ENCODE assay signal across 10 cellular contexts in genomic region chr15:56835598-56836275, GRCh38.
DNase-seq lines count a peak whose midpoint lies in the region; ATAC-seq, FAIRE-seq and TF ChIP-seq lines count a peak whose summit lies in the region.
"Had no signal": no experiment of that assay in that cellular context is flagged by ENCODE, and none has a peak within 500 bp of the region (broad histone marks: within the 10 kb centered on the region; RNA-seq: fewer than 3 reads in every experiment).

No MANE protein-coding gene starts in this region.

- FAIRE-seq in K562 (lab: Jason Lieb, UNC): peak; percentile 52
- FAIRE-seq: GM18507 had no signal

- no peak overlapping the region for H2BK120ac ChIP-seq in IMR-90 (ENCODE audit: low read depth, low read length)

- peak; percentile 68 for DNase-seq in Ammon's horn (ENCODE audit: low spot score)
- DNase-seq in IMR-90: peak; percentile 23
- DNase-seq in K562 (ENCODE audit: extremely low read depth in 1 of 4, low spot score in 3 of 4): peak in 1 of 4 experiments; percentile 21
- no peak for DNase-seq in left lobe of liver (ENCODE audit: low spot score)
- DNase-seq in NCI-H1436 (lab: John Stamatoyannopoulos, UW): no peak
- DNase-seq in mesenteric fat pad (ENCODE audit: low spot score): no peak
- DNase-seq in stimulated activated CD4-positive, alpha-beta T cell treated with anti-CD3 and anti-CD28 coated beads, Interleukin-1b, Interleukin-23, amount 100 ng/mL, for 48 hours: no peak
- DNase-seq: effector CD4-positive, alpha-beta T cell had no signal

- no peak overlapping the region for H3K23ac ChIP-seq in IMR-90 (ENCODE audit: low read depth, low read length)

- 0 out of 2 replicates have a peak overlapping the region, but pooled peaks have one; percentile 1 for H2BK20ac ChIP-seq in IMR-90 (ENCODE audit: low read depth, low read length)

- peaks cover 3% of the 10 kb centered on the region; the same call in 1 of the 2 replicates for H3K9me1 ChIP-seq in IMR-90 (ENCODE audit: insufficient read depth, low read length)
- no peaks in the 10 kb centered on the region for H3K9me1 ChIP-seq in K562 (ENCODE audit: control insufficient read depth, insufficient read depth, low read length)

- no peak overlapping the region for H3K4me3 ChIP-seq in IMR-90 (ENCODE audit: insufficient read depth, low read depth, low read length)
- H3K4me3 ChIP-seq in K562: no peak overlapping the region

- H3K27ac ChIP-seq in IMR-90 (ENCODE audit: insufficient read depth, low read length) (no peak overlapping the region), K562 (ENCODE audit: extremely low read depth, low read depth, low read length) (no peak overlapping the region)

- TF ChIP-seq CTCF in IMR-90 (conservative IDR thresholded peaks at IDR 0.05; ENCODE audit: low read depth, low read length): no peak
- TF ChIP-seq CTCF in K562 (IDR thresholded peaks at IDR 0.05 in 2 of 3, conservative IDR thresholded peaks at IDR 0.05 in 1 of 3; ENCODE audit: insufficient read depth in 2 of 3, low read depth in 1 of 3, low read length in 3 of 3): no peak

- in situ Hi-C loops in IMR-90 (cut with MboI; ENCODE audit: low sequenced_read_pairs): no loop called here
- in situ Hi-C loops in K562 (cut with MboI): no loop called here

- H2BK15ac ChIP-seq in IMR-90 (ENCODE audit: low read depth, low read length): no peak overlapping the region

- no peak overlapping the region for H2BK5ac ChIP-seq in IMR-90 (ENCODE audit: low read depth, low read length, poor library complexity, severe bottlenecking)

- TF ChIP-seq POLR2A in IMR-90 (IDR thresholded peaks at IDR 0.05; ENCODE audit: low read depth, low read length) (no peak), K562 (conservative IDR thresholded peaks at IDR 0.05) (no peak)

- CTCF ChIA-PET in IMR-90 (lab: Yijun Ruan, JAX) (no interaction called here), K562 (lab: Yijun Ruan, JAX; ENCODE audit: low intra/inter-chr PET ratio) (no interaction called here)

- H3K4me1 ChIP-seq in IMR-90 (ENCODE audit: control insufficient read depth, insufficient read depth, low read length) (peaks cover 8% of the 10 kb centered on the region), K562 (replicated peaks in 1 of 2; ENCODE audit: control insufficient read depth in 2 of 2, insufficient read depth in 2 of 2, low read length in 2 of 2) (peaks cover 0 to 4% of the 10 kb centered on the region in 2 experiments; a peak in 1 of 5 replicates)

- dilution Hi-C loops in IMR-90 (cut with HindIII; ENCODE audit: low sequenced_read_pairs, unreplicated experiment): no loop called here

- H3K9ac ChIP-seq in IMR-90 (ENCODE audit: low read depth, low read length) (no peak overlapping the region), K562 (ENCODE audit: insufficient read depth in 1 of 2, low read depth in 2 of 2, low read length in 2 of 2) (no peak overlapping the region)

- WGBS in IMR-90 (ENCODE audit: extremely low coverage in 2 of 2, insufficient read length in 1 of 2), 2 experiments: 83% methylated on average over 2 of the region's 3 CpGs; no CpG with 5 or more reads in 1 of the 2 experiments
- WGBS in K562 (ENCODE audit: insufficient coverage, low coverage, missing lambda C conversion rate): 23% methylated on average over 3 of the region's 3 CpGs

- H4K8ac ChIP-seq in IMR-90 (ENCODE audit: low read depth in 2 of 2, low read length in 2 of 2): no peak overlapping the region

- BruUV-seq in IMR-90 (replicated peaks; lab: Mats Ljungman, UMichigan): no TSS peak
- no TSS peak for BruUV-seq in K562 (replicated peaks; lab: Mats Ljungman, UMichigan)

- H4K20me1 ChIP-seq in IMR-90 (ENCODE audit: insufficient read depth, low read length): no peaks in the 10 kb centered on the region
- no peaks in the 10 kb centered on the region for H4K20me1 ChIP-seq in K562 (replicated peaks; ENCODE audit: control insufficient read depth, insufficient read depth, low read length)

- H4K5ac ChIP-seq in IMR-90 (ENCODE audit: low read depth, low read length): no peak overlapping the region

- TF ChIP-seq RAD21 in IMR-90 (IDR thresholded peaks at IDR 0.05; ENCODE audit: low read length) (no peak), K562 (CRISPR knock-in tag; conservative IDR thresholded peaks at IDR 0.05 in 1 of 2, IDR thresholded peaks at IDR 0.05 in 1 of 2) (no peak)

- no peak overlapping the region for H3K18ac ChIP-seq in IMR-90 (ENCODE audit: low read depth, low read length)

- no peak for TF ChIP-seq EP300 in K562 (IDR thresholded peaks at IDR 0.05; ENCODE audit: low read length)

- H3K4ac ChIP-seq in IMR-90 (ENCODE audit: low read depth, low read length): no peak overlapping the region; the same call in 1 of the 2 replicates

- H3K79me2 ChIP-seq in K562 (ENCODE audit: control insufficient read depth, insufficient read depth, low read length): no peaks in the 10 kb centered on the region

- H2AK9ac ChIP-seq in IMR-90 (replicated peaks; ENCODE audit: low read depth, low read length, poor library complexity): no peak overlapping the region

- H2AK5ac ChIP-seq in IMR-90 (ENCODE audit: low read depth, low read length): no peak overlapping the region; the same call in 1 of the 2 replicates

- H3K4me2 ChIP-seq in IMR-90 (ENCODE audit: low read depth, low read length): no peak overlapping the region
- no peak overlapping the region for H3K4me2 ChIP-seq in K562 (ENCODE audit: insufficient read depth, low read length)

- H3K9me3 ChIP-seq in IMR-90 (ENCODE audit: control insufficient read depth, insufficient read depth, low read length): no peaks in the 10 kb centered on the region
- no peaks in the 10 kb centered on the region for H3K9me3 ChIP-seq in K562 (replicated peaks; ENCODE audit: control insufficient read depth, insufficient read depth, low read depth, low read length)

- H4K91ac ChIP-seq in IMR-90 (ENCODE audit: insufficient read depth, low read depth, low read length): no peak overlapping the region

- POLR2A ChIA-PET in IMR-90 (lab: Charles Lee; ENCODE audit: unreplicated experiment): no interaction called here
- POLR2A ChIA-PET in K562 (lab: Yijun Ruan, JAX): interaction anchor here (0.7 to 2.0 kb wide), 2 partner anchors 9 to 370 kb away, joined by 3 to 5 read pairs; no protein-coding TSS in a partner anchor

- no peak overlapping the region for H2AFZ ChIP-seq in IMR-90 (replicated peaks; ENCODE audit: low read length, poor library complexity)
- no peak overlapping the region for H2AFZ ChIP-seq in K562 (ENCODE audit: low read depth, low read length)

- no peaks in the 10 kb centered on the region for H3K36me3 ChIP-seq in IMR-90 (ENCODE audit: control insufficient read depth, insufficient read depth, low read length)
- no peaks in the 10 kb centered on the region for H3K36me3 ChIP-seq in K562 (ENCODE audit: control insufficient read depth, insufficient read depth, low read length)

- 0 out of 2 replicates have a peak overlapping the region, but pooled peaks have one; percentile 4 for H3K14ac ChIP-seq in IMR-90 (replicated peaks; ENCODE audit: low read depth, low read length)

- ATAC-seq in IMR-90 (ENCODE audit: low read depth) (no peak), K562 (no peak), left lobe of liver (peak; percentile 28), GM18502 (IDR thresholded peaks at IDR 0.05; ENCODE audit: poor library complexity, unreplicated experiment) (no peak)

- H3K56ac ChIP-seq in IMR-90 (ENCODE audit: extremely low read depth, insufficient read depth, low read length): no peak overlapping the region

- H3K79me1 ChIP-seq in IMR-90 (ENCODE audit: low read depth in 1 of 2, low read length in 2 of 2): no peaks in the 10 kb centered on the region

- intact Hi-C loops in IMR-90 (cut with micrococcal nuclease) (no loop called here), K562 (cut with micrococcal nuclease) (loop anchor here (1.0 kb wide), 1 partner anchor 12 kb away; no protein-coding TSS in a partner anchor)

- no peaks in the 10 kb centered on the region for H3K27me3 ChIP-seq in IMR-90 (ENCODE audit: control insufficient read depth, insufficient read depth, low read length)
- peaks cover 0 to 4% of the 10 kb centered on the region in 2 experiments; a peak in 1 of 5 replicates for H3K27me3 ChIP-seq in K562 (ENCODE audit: control insufficient read depth in 2 of 2, insufficient read depth in 2 of 2, low read length in 2 of 2)

TF ChIP-seq in IMR-90, 13 proteins besides CTCF, POLR2A, EP300 and RAD21 (continues in another document):
- TF ChIP-seq ELK1 (IDR thresholded peaks at IDR 0.05; ENCODE audit: borderline replicate concordance, low read depth, low read length) (no peak), MAZ (IDR thresholded peaks at IDR 0.05; ENCODE audit: borderline replicate concordance, low read depth, low read length) (no peak), SMC3 (IDR thresholded peaks at IDR 0.05; ENCODE audit: low read depth, low read length) (no peak), RCOR1 (IDR thresholded peaks at IDR 0.05; ENCODE audit: insufficient replicate concordance, low read length) (no peak), FOS (IDR thresholded peaks at IDR 0.05; ENCODE audit: low read depth, low read length) (no peak), MAFK (IDR thresholded peaks at IDR 0.05; ENCODE audit: low read depth, low read length) (no peak)

TF ChIP-seq in K562, 482 proteins besides CTCF, POLR2A, EP300 and RAD21 (continues in another document):
- TF ChIP-seq, protein P1, sequence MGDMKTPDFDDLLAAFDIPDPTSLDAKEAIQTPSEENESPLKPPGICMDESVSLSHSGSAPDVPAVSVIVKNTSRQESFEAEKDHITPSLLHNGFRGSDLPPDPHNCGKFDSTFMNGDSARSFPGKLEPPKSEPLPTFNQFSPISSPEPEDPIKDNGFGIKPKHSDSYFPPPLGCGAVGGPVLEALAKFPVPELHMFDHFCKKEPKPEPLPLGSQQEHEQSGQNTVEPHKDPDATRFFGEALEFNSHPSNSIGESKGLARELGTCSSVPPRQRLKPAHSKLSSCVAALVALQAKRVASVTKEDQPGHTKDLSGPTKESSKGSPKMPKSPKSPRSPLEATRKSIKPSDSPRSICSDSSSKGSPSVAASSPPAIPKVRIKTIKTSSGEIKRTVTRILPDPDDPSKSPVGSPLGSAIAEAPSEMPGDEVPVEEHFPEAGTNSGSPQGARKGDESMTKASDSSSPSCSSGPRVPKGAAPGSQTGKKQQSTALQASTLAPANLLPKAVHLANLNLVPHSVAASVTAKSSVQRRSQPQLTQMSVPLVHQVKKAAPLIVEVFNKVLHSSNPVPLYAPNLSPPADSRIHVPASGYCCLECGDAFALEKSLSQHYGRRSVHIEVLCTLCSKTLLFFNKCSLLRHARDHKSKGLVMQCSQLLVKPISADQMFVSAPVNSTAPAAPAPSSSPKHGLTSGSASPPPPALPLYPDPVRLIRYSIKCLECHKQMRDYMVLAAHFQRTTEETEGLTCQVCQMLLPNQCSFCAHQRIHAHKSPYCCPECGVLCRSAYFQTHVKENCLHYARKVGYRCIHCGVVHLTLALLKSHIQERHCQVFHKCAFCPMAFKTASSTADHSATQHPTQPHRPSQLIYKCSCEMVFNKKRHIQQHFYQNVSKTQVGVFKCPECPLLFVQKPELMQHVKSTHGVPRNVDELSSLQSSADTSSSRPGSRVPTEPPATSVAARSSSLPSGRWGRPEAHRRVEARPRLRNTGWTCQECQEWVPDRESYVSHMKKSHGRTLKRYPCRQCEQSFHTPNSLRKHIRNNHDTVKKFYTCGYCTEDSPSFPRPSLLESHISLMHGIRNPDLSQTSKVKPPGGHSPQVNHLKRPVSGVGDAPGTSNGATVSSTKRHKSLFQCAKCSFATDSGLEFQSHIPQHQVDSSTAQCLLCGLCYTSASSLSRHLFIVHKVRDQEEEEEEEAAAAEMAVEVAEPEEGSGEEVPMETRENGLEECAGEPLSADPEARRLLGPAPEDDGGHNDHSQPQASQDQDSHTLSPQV (IDR thresholded peaks at IDR 0.05): no peak

Comparison
In these comparisons a context has a peak if more than half of its experiments do, and no peak if none do; other contexts are left out.
1. DNase-seq: peak in Ammon's horn (single experiment) and IMR-90 (single experiment); none in left lobe of liver (single experiment), NCI-H1436 (single experiment), mesenteric fat pad (single experiment) and stimulated activated CD4-positive, alpha-beta T cell treated with anti-CD3 and anti-CD28 coated beads, Interleukin-1b, Interleukin-23, amount 100 ng/mL, for 48 hours (single experiment).